ENCODE assay signal across 21 cellular contexts in genomic region chr1:39386997-39387396, GRCh38.
DNase-seq lines count a peak whose midpoint lies in the region; ATAC-seq, FAIRE-seq and TF ChIP-seq lines count a peak whose summit lies in the region.
"Had no signal": no experiment of that assay in that cellular context is flagged by ENCODE, and none has a peak within 500 bp of the region (broad histone marks: within the 10 kb centered on the region; RNA-seq: fewer than 3 reads in every experiment).

No MANE protein-coding gene starts in this region.

- H3K4me1 ChIP-seq in astrocyte (ENCODE audit: insufficient read depth, low read length) (peaks cover 34% of the 10 kb centered on the region), mesodermal cell (ENCODE audit: control insufficient read depth, insufficient read depth, low read length, poor library complexity, severe bottlenecking) (peaks cover 51% of the 10 kb centered on the region), stomach smooth muscle (ENCODE audit: control insufficient read depth, insufficient read depth, low read length) (peaks cover 25% of the 10 kb centered on the region), upper lobe of right lung (peaks cover 18% of the 10 kb centered on the region)

- no peaks in the 10 kb centered on the region for H3K27me3 Mint-ChIP-seq in activated CD8-positive, alpha-beta T cell treated with anti-CD3 and anti-CD28 coated beads, Interleukin-2, amount 10 ng/mL, durations not matched to agents 7 days and 5 days (ENCODE audit: low read depth)
- H3K27me3 Mint-ChIP-seq in activated CD8-positive, alpha-beta T cell treated with anti-CD3 and anti-CD28 coated beads for 36 hours, result no peaks in the 10 kb centered on the region
- no peaks in the 10 kb centered on the region for H3K27me3 Mint-ChIP-seq in astrocyte (ENCODE audit: low read depth, unreplicated experiment)
- H3K27me3 Mint-ChIP-seq: CD4-positive, alpha-beta T cell; T-cell had no signal

- WGBS in mesodermal cell (ENCODE audit: insufficient coverage in 2 of 2), 2 experiments, result 100% methylated on average over 3 to 4 of the region's 5 CpGs

- no peak overlapping the region for H3K4me3 Mint-ChIP-seq in activated CD8-positive, alpha-beta T cell treated with anti-CD3 and anti-CD28 coated beads, Interleukin-2, amount 10 ng/mL, durations not matched to agents 7 days and 5 days
- no peak overlapping the region for H3K4me3 Mint-ChIP-seq in activated CD8-positive, alpha-beta T cell treated with anti-CD3 and anti-CD28 coated beads for 36 hours
- no peak overlapping the region for H3K4me3 Mint-ChIP-seq in astrocyte (ENCODE audit: unreplicated experiment)
- H3K4me3 Mint-ChIP-seq: activated T-helper 1 cell treated with anti-CD3 and anti-CD28 coated beads, Interleukin-12 subunit alpha, Interleukin-12 subunit beta, Interleukin-2, Interleukin-4 antibody, amounts not matched to agents 30 ng/mL and 10 ng/mL and 1 ng/mL, durations not matched to agents 14 hours and 24 hours and 36 hours; CD4-positive, alpha-beta T cell; T-cell had no signal

- intact Hi-C loops in activated CD8-positive, alpha-beta T cell treated with anti-CD3 and anti-CD28 coated beads for 36 hours (cut with micrococcal nuclease), result no loop called here
- intact Hi-C loops in upper lobe of right lung (cut with DNase I), result no loop called here

- H2AFZ ChIP-seq in astrocyte (ENCODE audit: low read depth, low read length), result no peak overlapping the region

- no peaks in the 10 kb centered on the region for H3K9me3 Mint-ChIP-seq in activated CD8-positive, alpha-beta T cell treated with anti-CD3 and anti-CD28 coated beads, Interleukin-2, amount 10 ng/mL, durations not matched to agents 7 days and 5 days (ENCODE audit: insufficient read depth)
- H3K9me3 Mint-ChIP-seq in activated CD8-positive, alpha-beta T cell treated with anti-CD3 and anti-CD28 coated beads for 36 hours, result no peaks in the 10 kb centered on the region
- no peaks in the 10 kb centered on the region for H3K9me3 Mint-ChIP-seq in astrocyte (ENCODE audit: unreplicated experiment)
- H3K9me3 Mint-ChIP-seq: activated T-helper 1 cell treated with anti-CD3 and anti-CD28 coated beads, Interleukin-12 subunit alpha, Interleukin-12 subunit beta, Interleukin-2, Interleukin-4 antibody, amounts not matched to agents 30 ng/mL and 10 ng/mL and 1 ng/mL, durations not matched to agents 14 hours and 24 hours and 36 hours; CD4-positive, alpha-beta T cell; T-cell had no signal

- ATAC-seq in activated CD8-positive, alpha-beta T cell treated with anti-CD3 and anti-CD28 coated beads, Interleukin-2, amount 10 ng/mL, durations not matched to agents 7 days and 5 days, result no peak
- no peak for ATAC-seq in activated CD8-positive, alpha-beta T cell treated with anti-CD3 and anti-CD28 coated beads for 36 hours
- ATAC-seq in upper lobe of right lung, result no peak
- ATAC-seq: T-cell had no signal

- POLR2A ChIA-PET in activated CD8-positive, alpha-beta T cell treated with anti-CD3 and anti-CD28 coated beads, Interleukin-2, amount 10 ng/mL, durations not matched to agents 7 days and 5 days (lab: Charles Lee), result no interaction called here
- POLR2A ChIA-PET in activated CD8-positive, alpha-beta T cell treated with anti-CD3 and anti-CD28 coated beads for 36 hours (lab: Charles Lee), result no interaction called here

- peaks cover 12% of the 10 kb centered on the region for H3K4me1 Mint-ChIP-seq in activated CD8-positive, alpha-beta T cell treated with anti-CD3 and anti-CD28 coated beads, Interleukin-2, amount 10 ng/mL, durations not matched to agents 7 days and 5 days (ENCODE audit: low read depth)
- peaks cover 15% of the 10 kb centered on the region for H3K4me1 Mint-ChIP-seq in activated CD8-positive, alpha-beta T cell treated with anti-CD3 and anti-CD28 coated beads for 36 hours (ENCODE audit: low read depth)
- peaks cover 44% of the 10 kb centered on the region for H3K4me1 Mint-ChIP-seq in astrocyte (ENCODE audit: low read depth, unreplicated experiment)

- H3K27ac ChIP-seq in astrocyte (ENCODE audit: low read depth, low read length) (peak overlapping the region; percentile 48), mesodermal cell (ENCODE audit: low read depth, low read length, severe bottlenecking) (peak overlapping the region; percentile 90), stomach smooth muscle (ENCODE audit: low read length) (peak overlapping the region; percentile 31), upper lobe of right lung (no peak overlapping the region)
- H3K27ac ChIP-seq: adrenal gland, pancreas, spleen had no signal

- DNase-seq in activated CD8-positive, alpha-beta T cell treated with anti-CD3 and anti-CD28 coated beads, Interleukin-2, amount 10 ng/mL, durations not matched to agents 7 days and 5 days, result no peak
- no peak for DNase-seq in activated CD8-positive, alpha-beta T cell treated with anti-CD3 and anti-CD28 coated beads for 36 hours
- no peak for DNase-seq in astrocyte (ENCODE audit: low read depth)
- DNase-seq in NCI-H2107 treated with DMSO at 0.1 percent for 48 hours (lab: John Stamatoyannopoulos, UW; ENCODE audit: unreplicated experiment), result no peak
- DNase-seq in upper lobe of right lung, result no peak
- no peak for DNase-seq in KG1 (lab: John Stamatoyannopoulos, UW)
- DNase-seq: CD4-positive, alpha-beta T cell; cerebellar nuclear complex; DND-41; GOT3; hypothalamus; mucosa of descending colon; pancreas; spleen; T-cell; upper lobe of left lung had no signal

- no peak overlapping the region for H3K4me3 ChIP-seq in astrocyte (ENCODE audit: insufficient read depth, low read depth, low read length)
- H3K4me3 ChIP-seq in mesodermal cell (ENCODE audit: extremely low read depth, insufficient read depth, low read length, poor library complexity, severe bottlenecking), result no peak overlapping the region
- H3K4me3 ChIP-seq in stomach smooth muscle (ENCODE audit: low read length in 2 of 2), result no peak overlapping the region
- no peak overlapping the region for H3K4me3 ChIP-seq in upper lobe of right lung
- H3K4me3 ChIP-seq: adrenal gland, mucosa of descending colon, pancreas, spleen, upper lobe of left lung had no signal

- peaks cover 66% of the 10 kb centered on the region for H3K36me3 Mint-ChIP-seq in activated CD8-positive, alpha-beta T cell treated with anti-CD3 and anti-CD28 coated beads, Interleukin-2, amount 10 ng/mL, durations not matched to agents 7 days and 5 days (ENCODE audit: low read depth)
- H3K36me3 Mint-ChIP-seq in activated CD8-positive, alpha-beta T cell treated with anti-CD3 and anti-CD28 coated beads for 36 hours (ENCODE audit: low read depth), result peaks cover 48% of the 10 kb centered on the region
- peaks cover 33% of the 10 kb centered on the region for H3K36me3 Mint-ChIP-seq in astrocyte (ENCODE audit: low read depth, unreplicated experiment)

- no peaks in the 10 kb centered on the region for H3K27me3 ChIP-seq in astrocyte (ENCODE audit: insufficient read depth, low read length)
- no peaks in the 10 kb centered on the region for H3K27me3 ChIP-seq in stomach smooth muscle (ENCODE audit: control insufficient read depth in 1 of 2, insufficient read depth in 2 of 2, low read length in 2 of 2)
- no peaks in the 10 kb centered on the region for H3K27me3 ChIP-seq in upper lobe of right lung
- H3K27me3 ChIP-seq: adrenal gland, pancreas, spleen, upper lobe of left lung had no signal

- CTCF ChIA-PET in activated CD8-positive, alpha-beta T cell treated with anti-CD3 and anti-CD28 coated beads, Interleukin-2, amount 10 ng/mL, durations not matched to agents 7 days and 5 days (lab: Charles Lee), result interaction anchor here (0.9 to 3.0 kb wide), 4 partner anchors 8 to 87 kb away, joined by 3 to 11 read pairs (median 4); no protein-coding TSS in a partner anchor
- CTCF ChIA-PET in activated CD8-positive, alpha-beta T cell treated with anti-CD3 and anti-CD28 coated beads for 36 hours (lab: Charles Lee), result interaction anchor here (1.0 to 3.2 kb wide), 7 partner anchors 9 to 288 kb away, joined by 3 to 25 read pairs (median 4); no protein-coding TSS in a partner anchor

- peak overlapping the region; percentile 40 for H3K4me2 ChIP-seq in astrocyte (ENCODE audit: low read length)

- H3K36me3 ChIP-seq in astrocyte (ENCODE audit: insufficient read depth, low read length) (peaks cover 43% of the 10 kb centered on the region), mesodermal cell (ENCODE audit: control insufficient read depth, insufficient read depth, low read length) (peaks cover 85% of the 10 kb centered on the region), stomach smooth muscle (ENCODE audit: control insufficient read depth in 2 of 2, insufficient read depth in 2 of 2, low read length in 2 of 2) (peaks cover 29 to 35% of the 10 kb centered on the region in 2 donors), upper lobe of right lung (peaks cover 97% of the 10 kb centered on the region)

- FAIRE-seq in astrocyte (lab: Jason Lieb, UNC), result no peak
- FAIRE-seq: A204.1, pancreas had no signal

- H3K9me3 ChIP-seq in astrocyte (ENCODE audit: insufficient read depth, low read depth, low read length) (no peaks in the 10 kb centered on the region), mesodermal cell (ENCODE audit: control insufficient read depth, low read length) (no peaks in the 10 kb centered on the region), stomach smooth muscle (ENCODE audit: control insufficient read depth in 2 of 2, low read length in 2 of 2) (no peaks in the 10 kb centered on the region), upper lobe of right lung (no peaks in the 10 kb centered on the region)
- H3K9me3 ChIP-seq: adrenal gland, mucosa of descending colon, pancreas, spleen, upper lobe of left lung had no signal

- H4K20me1 ChIP-seq in astrocyte (ENCODE audit: insufficient read depth, low read length), result peaks cover 4% of the 10 kb centered on the region

- TF ChIP-seq CTCF in activated CD8-positive, alpha-beta T cell treated with anti-CD3 and anti-CD28 coated beads for 36 hours (IDR thresholded peaks at IDR 0.05), result no peak
- TF ChIP-seq CTCF in astrocyte (IDR thresholded peaks at IDR 0.05; ENCODE audit: insufficient read depth, low read depth, low read length) (no peak), upper lobe of right lung (IDR thresholded peaks at IDR 0.05) (no peak)

- H3K27ac Mint-ChIP-seq in activated CD8-positive, alpha-beta T cell treated with anti-CD3 and anti-CD28 coated beads, Interleukin-2, amount 10 ng/mL, durations not matched to agents 7 days and 5 days, result peak overlapping the region; percentile 26
- no peak overlapping the region for H3K27ac Mint-ChIP-seq in activated CD8-positive, alpha-beta T cell treated with anti-CD3 and anti-CD28 coated beads for 36 hours
- peak overlapping the region; percentile 77 for H3K27ac Mint-ChIP-seq in astrocyte (ENCODE audit: unreplicated experiment)
- H3K27ac Mint-ChIP-seq: activated T-helper 1 cell treated with anti-CD3 and anti-CD28 coated beads, Interleukin-12 subunit alpha, Interleukin-12 subunit beta, Interleukin-2, Interleukin-4 antibody, amounts not matched to agents 30 ng/mL and 10 ng/mL and 1 ng/mL, durations not matched to agents 14 hours and 24 hours and 36 hours; CD4-positive, alpha-beta T cell had no signal

- H3K9ac ChIP-seq in astrocyte (ENCODE audit: low read length), result peak overlapping the region; percentile 6
- H3K9ac ChIP-seq in stomach smooth muscle (ENCODE audit: low read length in 2 of 2), result no peak overlapping the region

- H3K79me2 ChIP-seq in astrocyte (ENCODE audit: insufficient read depth, low read length), result peaks cover 32% of the 10 kb centered on the region
